1 cellular context compared by ENCODE assay signal in the genomic region with DNA sequence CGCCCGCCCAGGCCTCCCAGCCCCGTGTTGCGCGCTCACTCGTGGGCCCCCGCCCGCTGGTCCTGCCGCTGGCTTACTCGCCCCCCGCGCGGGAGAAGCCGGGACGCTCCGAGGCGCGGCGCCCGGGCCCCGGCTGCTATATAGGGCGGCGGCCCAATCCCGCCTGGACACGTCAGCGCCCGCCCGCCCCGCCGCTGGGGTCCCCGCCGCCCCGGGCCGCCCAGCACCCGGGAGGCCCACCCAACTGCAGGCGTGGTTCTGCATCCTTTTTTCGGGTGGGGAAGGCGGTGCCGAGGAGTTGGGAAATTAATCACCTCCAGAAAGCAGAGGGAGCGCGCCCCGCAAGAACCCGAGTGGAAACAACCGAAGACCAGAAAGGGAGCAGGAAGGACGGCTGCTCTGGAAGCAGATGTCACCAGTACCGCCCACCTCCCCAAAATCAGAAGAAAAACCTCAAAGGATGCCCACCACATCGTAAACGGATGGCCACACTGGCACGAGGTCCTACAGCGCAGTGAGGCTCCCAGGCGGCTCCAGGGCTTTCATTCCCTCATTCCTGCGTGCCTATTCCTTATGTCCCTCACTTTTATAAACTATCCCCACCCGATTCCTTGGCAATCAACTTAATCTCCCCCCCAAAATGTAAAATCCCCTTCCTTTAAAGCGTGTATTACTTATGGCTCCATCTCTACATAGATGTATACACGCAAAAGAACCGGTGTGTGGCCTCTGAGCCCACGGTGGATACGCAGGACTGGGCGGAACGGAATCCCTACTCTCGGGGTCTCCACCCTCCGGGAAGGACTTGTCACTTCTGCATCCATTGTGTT.
TF ChIP-seq lines count a peak whose summit lies in the region.

No MANE protein-coding gene starts in this region.

TF ChIP-seq in HEK293, 187 proteins besides CTCF, POLR2A, EP300 and RAD21 (continued from another document):
- TF ChIP-seq, protein P1, sequence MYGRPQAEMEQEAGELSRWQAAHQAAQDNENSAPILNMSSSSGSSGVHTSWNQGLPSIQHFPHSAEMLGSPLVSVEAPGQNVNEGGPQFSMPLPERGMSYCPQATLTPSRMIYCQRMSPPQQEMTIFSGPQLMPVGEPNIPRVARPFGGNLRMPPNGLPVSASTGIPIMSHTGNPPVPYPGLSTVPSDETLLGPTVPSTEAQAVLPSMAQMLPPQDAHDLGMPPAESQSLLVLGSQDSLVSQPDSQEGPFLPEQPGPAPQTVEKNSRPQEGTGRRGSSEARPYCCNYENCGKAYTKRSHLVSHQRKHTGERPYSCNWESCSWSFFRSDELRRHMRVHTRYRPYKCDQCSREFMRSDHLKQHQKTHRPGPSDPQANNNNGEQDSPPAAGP (tag by site-specific recombination; IDR thresholded peaks at IDR 0.05) = no peak
- TF ChIP-seq ZNF248 (tag by site-specific recombination; IDR thresholded peaks at IDR 0.05) (no peak), ZBTB20 (tag by site-specific recombination; IDR thresholded peaks at IDR 0.05) (peak; percentile 68), EGR2 (tag by site-specific recombination; IDR thresholded peaks at IDR 0.05; ENCODE audit: low read depth) (peak; percentile 33; the same call in 1 of the 2 replicates), ZNF214 (tag by site-specific recombination; IDR thresholded peaks at IDR 0.05; ENCODE audit: borderline replicate concordance) (no peak), KLF1 (tag by site-specific recombination; IDR thresholded peaks at IDR 0.05) (peak; percentile 62), SP2 (tag by site-specific recombination; IDR thresholded peaks at IDR 0.05) (peak; percentile 46), ZBTB8A (tag by site-specific recombination; IDR thresholded peaks at IDR 0.05) (peak; percentile 90), GLIS1 (tag by site-specific recombination; IDR thresholded peaks at IDR 0.05) (peak; percentile 48; the same call in 1 of the 2 replicates), ZNF292 (tag by site-specific recombination; IDR thresholded peaks at IDR 0.05; ENCODE audit: borderline replicate concordance, low read depth) (no peak), ZNF600 (tag by site-specific recombination; IDR thresholded peaks at IDR 0.05) (peak; percentile 27; the same call in 1 of the 2 replicates)
- TF ChIP-seq, protein P2, sequence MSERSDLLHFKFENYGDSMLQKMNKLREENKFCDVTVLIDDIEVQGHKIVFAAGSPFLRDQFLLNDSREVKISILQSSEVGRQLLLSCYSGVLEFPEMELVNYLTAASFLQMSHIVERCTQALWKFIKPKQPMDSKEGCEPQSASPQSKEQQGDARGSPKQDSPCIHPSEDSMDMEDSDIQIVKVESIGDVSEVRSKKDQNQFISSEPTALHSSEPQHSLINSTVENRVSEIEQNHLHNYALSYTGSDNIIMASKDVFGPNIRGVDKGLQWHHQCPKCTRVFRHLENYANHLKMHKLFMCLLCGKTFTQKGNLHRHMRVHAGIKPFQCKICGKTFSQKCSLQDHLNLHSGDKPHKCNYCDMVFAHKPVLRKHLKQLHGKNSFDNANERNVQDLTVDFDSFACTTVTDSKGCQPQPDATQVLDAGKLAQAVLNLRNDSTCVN (tag by site-specific recombination; optimal IDR thresholded peaks at IDR 0.05) = peak; percentile 11
TF ChIP-seq in HEK293: peak in this region for 13.
